28 cellular contexts compared by ENCODE assay signal in the genomic region with DNA sequence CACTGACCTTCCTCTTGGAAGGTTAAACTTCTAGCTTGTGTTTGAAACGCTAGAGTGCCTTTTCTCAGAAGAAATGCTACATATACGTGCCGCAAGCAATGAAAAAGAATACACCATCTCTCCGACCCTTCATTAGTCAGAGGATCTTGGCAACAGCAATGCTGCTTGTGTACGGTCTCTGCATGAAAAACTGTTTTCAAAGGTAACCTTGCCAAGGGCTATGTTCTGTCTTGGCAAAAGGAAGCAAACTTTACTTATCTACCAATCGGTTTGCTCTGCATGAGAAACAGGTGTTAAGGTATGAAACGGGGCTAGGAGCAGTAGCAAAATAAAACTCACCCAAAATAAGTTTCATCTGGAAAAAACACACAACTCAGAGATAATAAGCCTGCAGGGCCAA.
DNase-seq lines count a peak whose midpoint lies in the region; ATAC-seq, FAIRE-seq and TF ChIP-seq lines count a peak whose summit lies in the region.
"Had no signal": no experiment of that assay in that cellular context is flagged by ENCODE, and none has a peak within 500 bp of the region (broad histone marks: within the 10 kb centered on the region; RNA-seq: fewer than 3 reads in every experiment).

No MANE protein-coding gene starts in this region.

- no peak for DNase-seq in left ventricle myocardium superior
- no peak for DNase-seq in right atrium auricular region (ENCODE audit: low spot score)
- DNase-seq in mammary epithelial cell: peak; percentile 33
- DNase-seq in keratinocyte (ENCODE audit: low read depth, low spot score): no peak
- DNase-seq in cerebellar nuclear complex (lab: John Stamatoyannopoulos, UW): no peak
- no peak for DNase-seq in hypothalamus (lab: John Stamatoyannopoulos, UW)
- DNase-seq in NCI-H2171 treated with DMSO at 0.1 percent for 48 hours (lab: John Stamatoyannopoulos, UW): no peak
- DNase-seq in NCI-H2081 treated with DMSO at 0.1 percent for 48 hours (lab: John Stamatoyannopoulos, UW): no peak
- DNase-seq: ACHN; activated CD4-positive, alpha-beta memory T cell treated with anti-CD3 and anti-CD28 coated beads for 36 hours; activated naive CD4-positive, alpha-beta T cell treated with Interleukin-2 at 50 U/mL for 16 hours; activated T-cell treated with anti-CD3 and anti-CD28 coated beads for 4 hours; DMS153; left lung; mucosa of descending colon; NCI-H1048; NCI-H524 treated with DMSO at 0.1 percent for 48 hours; retina; SJCRH30; substantia nigra; T-helper 2 cell; WERI-Rb-1 had no signal

- H3K9ac ChIP-seq in mammary epithelial cell (ENCODE audit: insufficient read depth, low read length): no peak overlapping the region
- H3K9ac ChIP-seq in keratinocyte (ENCODE audit: control insufficient read depth, extremely low read depth, insufficient read depth, low read length): no peak overlapping the region
- H3K9ac ChIP-seq: KMS-11, neural progenitor cell had no signal

- H3K4me2 ChIP-seq in mammary epithelial cell (ENCODE audit: insufficient read depth, low read depth, low read length) (no peak overlapping the region), keratinocyte (ENCODE audit: control insufficient read depth, extremely low read depth, insufficient read depth, low read depth, low read length) (no peak overlapping the region)
- H3K4me2 ChIP-seq: KMS-11, neural progenitor cell had no signal

- H3K9me3 ChIP-seq in right atrium auricular region: no peaks in the 10 kb centered on the region
- no peaks in the 10 kb centered on the region for H3K9me3 ChIP-seq in mammary epithelial cell (replicated peaks; ENCODE audit: insufficient read depth, low read length)
- H3K9me3 ChIP-seq in keratinocyte (ENCODE audit: control insufficient read depth, low read depth, low read length): no peaks in the 10 kb centered on the region
- H3K9me3 ChIP-seq: left lung, mucosa of descending colon, SJCRH30 had no signal

- H3K27ac ChIP-seq in right atrium auricular region: no peak overlapping the region
- H3K27ac ChIP-seq in mammary epithelial cell (ENCODE audit: insufficient read depth, low read depth, low read length): no peak overlapping the region
- H3K27ac ChIP-seq in keratinocyte (ENCODE audit: control insufficient read depth, insufficient read depth, low read length): no peak overlapping the region
- H3K27ac ChIP-seq: coronary artery, KMS-11, left lung, neural progenitor cell, SJCRH30, WERI-Rb-1 had no signal

- H3K4me3 ChIP-seq in right atrium auricular region (no peak overlapping the region), mammary epithelial cell (replicated peaks in 1 of 3; ENCODE audit: insufficient read depth in 1 of 3, low read depth in 2 of 3, low read length in 3 of 3) (no peak overlapping the region), keratinocyte (ENCODE audit: control insufficient read depth in 2 of 3, extremely low read depth in 1 of 3, insufficient read depth in 2 of 3, low read depth in 1 of 3, low read length in 3 of 3) (no peak overlapping the region)
- H3K4me3 ChIP-seq: coronary artery, left lung, mucosa of descending colon, neural progenitor cell, SJCRH30 had no signal

- peak; percentile 27 for ATAC-seq in left ventricle myocardium superior
- ATAC-seq: left lung, mucosa of descending colon had no signal

- no peaks in the 10 kb centered on the region for H3K79me2 ChIP-seq in mammary epithelial cell (ENCODE audit: insufficient read depth, low read length)
- H3K79me2 ChIP-seq in keratinocyte (ENCODE audit: control insufficient read depth, insufficient read depth, low read length): no peaks in the 10 kb centered on the region

- H3K27me3 ChIP-seq in right atrium auricular region (no peaks in the 10 kb centered on the region), mammary epithelial cell (ENCODE audit: insufficient read depth, low read length) (no peaks in the 10 kb centered on the region), keratinocyte (ENCODE audit: control insufficient read depth, extremely low read depth, insufficient read depth, low read length) (no peaks in the 10 kb centered on the region)
- H3K27me3 ChIP-seq: left lung, neural progenitor cell, SJCRH30 had no signal

- 6% methylated on average over 7 of the region's 7 CpGs for WGBS in mammary epithelial cell (ENCODE audit: low coverage, missing lambda C conversion rate)

- H3K4me1 ChIP-seq in right atrium auricular region (peaks cover 0 to 9% of the 10 kb centered on the region in 2 donors), mammary epithelial cell (ENCODE audit: insufficient read depth, low read length) (no peaks in the 10 kb centered on the region), keratinocyte (ENCODE audit: control insufficient read depth, extremely low read depth, insufficient read depth, low read length) (no peaks in the 10 kb centered on the region)
- H3K4me1 ChIP-seq: left lung, SJCRH30 had no signal

- H4K20me1 ChIP-seq in mammary epithelial cell (ENCODE audit: insufficient read depth, low read length) (no peaks in the 10 kb centered on the region), keratinocyte (ENCODE audit: control insufficient read depth, extremely low read depth, insufficient read depth, low read length) (no peaks in the 10 kb centered on the region)

- H2AFZ ChIP-seq in mammary epithelial cell (ENCODE audit: low read depth, low read length) (no peak overlapping the region), keratinocyte (ENCODE audit: control insufficient read depth, low read length) (no peak overlapping the region)
- H2AFZ ChIP-seq: neural progenitor cell had no signal

- no peaks in the 10 kb centered on the region for H3K9me1 ChIP-seq in keratinocyte (ENCODE audit: control insufficient read depth, extremely low read depth, insufficient read depth, low read length)

- no peak for TF ChIP-seq CTCF in right atrium auricular region (IDR thresholded peaks at IDR 0.05)
- TF ChIP-seq CTCF in mammary epithelial cell (conservative IDR thresholded peaks at IDR 0.05 in 1 of 2, IDR thresholded peaks at IDR 0.05 in 1 of 2; ENCODE audit: extremely low read depth in 1 of 2, insufficient read depth in 1 of 2, low read depth in 1 of 2, low read length in 2 of 2): no peak
- no peak for TF ChIP-seq CTCF in keratinocyte (optimal IDR thresholded peaks at IDR 0.05 in 1 of 3, IDR thresholded peaks at IDR 0.05 in 1 of 3, conservative IDR thresholded peaks at IDR 0.05 in 1 of 3; ENCODE audit: extremely low read depth in 1 of 3, insufficient read depth in 2 of 3, low read length in 3 of 3)

- no TSS peak for BruUV-seq in mammary epithelial cell (replicated peaks; lab: Mats Ljungman, UMichigan)

- CTCF ChIA-PET in mammary epithelial cell (lab: Charles Lee; ENCODE audit: low non-redundant PET): no interaction called here

- intact Hi-C loops in left ventricle myocardium superior (cut with micrococcal nuclease) (no loop called here), mammary epithelial cell (cut with micrococcal nuclease) (no loop called here)

- H3K36me3 ChIP-seq in right atrium auricular region (no peaks in the 10 kb centered on the region), mammary epithelial cell (ENCODE audit: insufficient read depth, low read length) (no peaks in the 10 kb centered on the region), keratinocyte (ENCODE audit: control insufficient read depth in 2 of 2, extremely low read depth in 1 of 2, insufficient read depth in 2 of 2, low read length in 2 of 2) (no peaks in the 10 kb centered on the region)
- H3K36me3 ChIP-seq: left lung, neural progenitor cell, SJCRH30, WERI-Rb-1 had no signal

- dilution Hi-C loops in mammary epithelial cell (cut with HindIII; ENCODE audit: low sequenced_read_pairs): no loop called here
- dilution Hi-C loops in keratinocyte (cut with MboI; ENCODE audit: extremely low pct_ligation_motif_present, low sequenced_read_pairs): no loop called here

- in situ Hi-C loops in mammary epithelial cell (cut with MboI; ENCODE audit: low sequenced_read_pairs in 2 of 2): no loop called here

- peak; percentile 13 for FAIRE-seq in keratinocyte (lab: Jason Lieb, UNC)
- FAIRE-seq: frontal cortex, GM12892, urothelium cell line had no signal
